In genomic region chr21:44338971-44339910, GRCh38 we compare ENCODE assay signal across 8 cellular contexts.
DNase-seq lines count a peak whose midpoint lies in the region; ATAC-seq and TF ChIP-seq lines count a peak whose summit lies in the region.

Gene CFAP410, minus strand, starts transcription at chr21:44339390. Its CDS starts 196 bp downstream, at chr21:44339194.

- ATAC-seq in GM19043 (IDR thresholded peaks at IDR 0.05; ENCODE audit: low read depth, unreplicated experiment) (peak; percentile 87), HG03354 (IDR thresholded peaks at IDR 0.05; ENCODE audit: poor library complexity, severe bottlenecking, unreplicated experiment) (peak; percentile 84)

- DNase-seq in AG10803 (ENCODE audit: low read depth) (peak; percentile 95), NCI-H446 (lab: John Stamatoyannopoulos, UW) (peak; percentile 86 to 97), iris pigment epithelial cell (ENCODE audit: low read depth) (peak; percentile 95)
- peak; percentile 92 for DNase-seq in activated CD4-positive, CD25-positive, alpha-beta regulatory T cell treated with anti-CD3 and anti-CD28 coated beads, Interleukin-2, amount 50 U/mL, for 16 hours (ENCODE audit: low read depth, low spot score)
- peak; percentile 95 for DNase-seq in central memory CD4-positive, alpha-beta T cell
- DNase-seq in stimulated activated CD4-positive, alpha-beta T cell treated with anti-CD3 and anti-CD28 coated beads, Interleukin-12 subunit alpha, Interleukin-12 subunit beta, amount 100 ng/mL, for 24 hours (ENCODE audit: low read depth in 2 of 2): peak; percentile 89 to 91

- peak within 1 kb of the TSS; percentile 79 for H3K4me3 ChIP-seq in AG10803 (ENCODE audit: low read length)

- no peak for TF ChIP-seq CTCF in AG10803 (conservative IDR thresholded peaks at IDR 0.05; ENCODE audit: low read length)

Comparison
In these comparisons a context has a peak if more than half of its experiments do, and no peak if none do; other contexts are left out.
1. Peak in every context shown above with its lines: DNase-seq, ATAC-seq and H3K4me3 ChIP-seq.